8 cellular contexts compared by ENCODE assay signal in the genomic region with DNA sequence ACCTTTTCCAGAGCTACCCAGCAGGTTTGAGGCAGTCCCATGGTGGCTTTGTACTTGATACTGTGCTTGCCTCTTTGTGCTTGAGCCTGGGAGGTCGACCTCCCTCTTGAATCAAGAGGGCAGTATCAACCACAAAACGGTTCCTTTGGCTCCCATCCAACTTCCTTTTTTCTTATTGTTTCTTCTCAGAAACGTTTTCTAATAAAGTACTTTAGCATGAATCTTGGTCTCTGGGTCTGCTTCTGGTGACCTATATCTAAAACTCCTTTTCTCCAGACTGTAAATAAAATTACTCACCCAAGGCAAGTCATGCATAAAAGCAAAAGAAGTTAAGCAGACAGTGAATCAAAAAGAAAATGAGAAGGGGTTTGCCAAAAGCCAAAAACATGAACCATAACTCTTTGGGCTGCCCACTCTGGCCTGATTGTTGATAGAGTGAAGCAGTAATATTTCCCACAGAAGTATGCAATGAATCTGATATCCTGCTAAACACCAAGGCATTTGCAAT.
A peak's percentile ranks its signal among the peaks of the same experiment; 100 is the strongest.
DNase-seq lines count a peak whose midpoint lies in the region; ATAC-seq and TF ChIP-seq lines count a peak whose summit lies in the region.

No MANE protein-coding gene starts in this region.

- no peaks in the 10 kb centered on the region for H3K27me3 ChIP-seq in SJCRH30

- H3K9me3 ChIP-seq in SJCRH30 (replicated peaks): 0 out of 2 replicates have a peak, but pooled peaks cover 2% of the 10 kb centered on the region

- ATAC-seq in HG02610 (IDR thresholded peaks at IDR 0.05; ENCODE audit: unreplicated experiment) (peak; percentile 89), GM21447 (IDR thresholded peaks at IDR 0.05; ENCODE audit: unreplicated experiment) (no peak)

- H3K4me3 ChIP-seq in GM12865 (ENCODE audit: low read depth, low read length) (no peak overlapping the region), SJCRH30 (no peak overlapping the region)

- H3K36me3 ChIP-seq in SJCRH30: no peaks in the 10 kb centered on the region

- no peak for TF ChIP-seq CTCF in GM12865 (IDR thresholded peaks at IDR 0.05; ENCODE audit: insufficient read depth, low read depth, low read length, missing control alignments)

- no peak overlapping the region for H3K27ac ChIP-seq in SJCRH30

- no peaks in the 10 kb centered on the region for H3K4me1 ChIP-seq in SJCRH30

- DNase-seq in GM12865 (ENCODE audit: low read depth) (peak; percentile 50), OCI-M1 (lab: John Stamatoyannopoulos, UW) (peak; percentile 80), kidney tubule cell (ENCODE audit: low spot score) (peak; percentile 93), SJCRH30 (no peak), mesenteric fat pad (ENCODE audit: low spot score) (no peak), NCI-H1436 treated with DMSO at 0.1 percent for 48 hours (lab: John Stamatoyannopoulos, UW) (no peak)

Comparison
In these comparisons a context has a peak if more than half of its experiments do, and no peak if none do; other contexts are left out.
1. DNase-seq: peak in GM12865 (single experiment), OCI-M1 (single experiment) and kidney tubule cell (single experiment); none in SJCRH30 (0 of 2), mesenteric fat pad (single experiment) and NCI-H1436 treated with DMSO at 0.1 percent for 48 hours (single experiment).